24 cellular contexts compared by ENCODE assay signal in genomic region chr2:113098532-113098931, GRCh38. TPM values are rescaled to one million over a fixed set of nuclear protein-coding genes. Genes with fewer than 3 reads are reported as not detected.
DNase-seq lines count a peak whose midpoint lies in the region; ATAC-seq and TF ChIP-seq lines count a peak whose summit lies in the region.
"Had no signal": no experiment of that assay in that cellular context is flagged by ENCODE, and none has a peak within 500 bp of the region (broad histone marks: within the 10 kb centered on the region; RNA-seq: fewer than 3 reads in every experiment).

No MANE protein-coding gene starts in this region.

- no peak for TF ChIP-seq POLR2A in breast epithelium (IDR thresholded peaks at IDR 0.05)

- peaks cover 8% of the 10 kb centered on the region for H3K36me3 Mint-ChIP-seq in activated naive CD4-positive, alpha-beta T cell treated with anti-CD3 and anti-CD28 coated beads, Interleukin-2, amount 10 ng/mL, durations not matched to agents 7 days and 5 days
- H3K36me3 Mint-ChIP-seq in activated CD4-positive, alpha-beta memory T cell treated with anti-CD3 and anti-CD28 coated beads, Interleukin-2, amount 10 ng/mL, durations not matched to agents 7 days and 5 days (ENCODE audit: low read depth) = peaks cover 31% of the 10 kb centered on the region

- peaks cover 27% of the 10 kb centered on the region for H3K4me1 Mint-ChIP-seq in activated naive CD4-positive, alpha-beta T cell treated with anti-CD3 and anti-CD28 coated beads, Interleukin-2, amount 10 ng/mL, durations not matched to agents 7 days and 5 days
- peaks cover 49% of the 10 kb centered on the region for H3K4me1 Mint-ChIP-seq in activated CD4-positive, alpha-beta memory T cell treated with anti-CD3 and anti-CD28 coated beads, Interleukin-2, amount 10 ng/mL, durations not matched to agents 7 days and 5 days
- H3K4me1 Mint-ChIP-seq in stimulated activated naive CD8-positive, alpha-beta T cell treated with anti-CD3 and anti-CD28 coated beads, Interleukin-15, amount 100 ng/mL, for 72 hours = peaks cover 33% of the 10 kb centered on the region
- H3K4me1 Mint-ChIP-seq: H9 had no signal

- CTCF ChIA-PET in activated naive CD4-positive, alpha-beta T cell treated with anti-CD3 and anti-CD28 coated beads, Interleukin-2, amount 10 ng/mL, durations not matched to agents 7 days and 5 days (lab: Charles Lee) = interaction anchor here (0.6 to 1.3 kb wide), 5 partner anchors 8 to 35 kb away, joined by 3 to 5 read pairs (median 3); partner anchors contain the start of gene IL1RN
- CTCF ChIA-PET in activated CD4-positive, alpha-beta memory T cell treated with anti-CD3 and anti-CD28 coated beads, Interleukin-2, amount 10 ng/mL, durations not matched to agents 7 days and 5 days (lab: Charles Lee) = interaction anchor here (1.1 to 1.2 kb wide), 3 partner anchors 37 to 272 kb away, joined by 3 to 5 read pairs (median 4); no protein-coding TSS in a partner anchor

- no peak for DNase-seq in activated naive CD4-positive, alpha-beta T cell treated with anti-CD3 and anti-CD28 coated beads, Interleukin-2, amount 10 ng/mL, durations not matched to agents 7 days and 5 days
- DNase-seq in activated naive CD4-positive, alpha-beta T cell (lab: John Stamatoyannopoulos, UW) = no peak
- DNase-seq in activated CD4-positive, alpha-beta memory T cell treated with anti-CD3 and anti-CD28 coated beads, Interleukin-2, amount 10 ng/mL, durations not matched to agents 7 days and 5 days = no peak
- DNase-seq in epithelial cell of prostate (ENCODE audit: low read depth, low spot score) (no peak), MG63 (no peak), breast epithelium (ENCODE audit: low spot score in 2 of 2) (no peak)
- no peak for DNase-seq in stimulated activated naive CD8-positive, alpha-beta T cell treated with anti-CD3 and anti-CD28 coated beads, Interleukin-15, amount 100 ng/mL, for 72 hours
- DNase-seq: activated B cell treated with CpG ODN at 0.5 μM for 24 hours; CD4-positive, alpha-beta T cell; effector CD4-positive, alpha-beta T cell; gastrocnemius medialis; H9; hippocampal formation; IMR-90; mucosa of descending colon; NCI-H526 treated with DMSO at 0.1 percent for 48 hours; RPMI8226; T1000 had no signal

- no peak overlapping the region for H3K4me3 ChIP-seq in MG63
- H3K4me3 ChIP-seq in breast epithelium = no peak overlapping the region
- H3K4me3 ChIP-seq: esophagus muscularis mucosa, gastrocnemius medialis, mucosa of descending colon, vagina had no signal

- ATAC-seq in stimulated activated naive CD8-positive, alpha-beta T cell treated with anti-CD3 and anti-CD28 coated beads, Interleukin-15, amount 100 ng/mL, for 72 hours = no peak
- ATAC-seq: gastrocnemius medialis, mucosa of descending colon had no signal

- intact Hi-C loops in breast epithelium (cut with DNase I; ENCODE audit: low total_unique reads) = no loop called here

- H3K27ac Mint-ChIP-seq in activated naive CD4-positive, alpha-beta T cell treated with anti-CD3 and anti-CD28 coated beads, Interleukin-2, amount 10 ng/mL, durations not matched to agents 7 days and 5 days = peak overlapping the region; percentile 82
- H3K27ac Mint-ChIP-seq in activated CD4-positive, alpha-beta memory T cell treated with anti-CD3 and anti-CD28 coated beads, Interleukin-2, amount 10 ng/mL, durations not matched to agents 7 days and 5 days = peak overlapping the region; percentile 75
- H3K27ac Mint-ChIP-seq in stimulated activated naive CD8-positive, alpha-beta T cell treated with anti-CD3 and anti-CD28 coated beads, Interleukin-15, amount 100 ng/mL, for 72 hours = peak overlapping the region; percentile 70 to 95
- H3K27ac Mint-ChIP-seq: CD4-positive, alpha-beta T cell; H9; progenitor cell of endocrine pancreas had no signal

- H3K36me3 ChIP-seq in MG63 (no peaks in the 10 kb centered on the region), breast epithelium (no peaks in the 10 kb centered on the region)
- H3K36me3 ChIP-seq: esophagus muscularis mucosa, gastrocnemius medialis, vagina had no signal

- H3K27me3 Mint-ChIP-seq in activated naive CD4-positive, alpha-beta T cell treated with anti-CD3 and anti-CD28 coated beads, Interleukin-2, amount 10 ng/mL, durations not matched to agents 7 days and 5 days = no peaks in the 10 kb centered on the region
- H3K27me3 Mint-ChIP-seq in activated CD4-positive, alpha-beta memory T cell treated with anti-CD3 and anti-CD28 coated beads, Interleukin-2, amount 10 ng/mL, durations not matched to agents 7 days and 5 days = no peaks in the 10 kb centered on the region
- no peaks in the 10 kb centered on the region for H3K27me3 Mint-ChIP-seq in stimulated activated naive CD8-positive, alpha-beta T cell treated with anti-CD3 and anti-CD28 coated beads, Interleukin-15, amount 100 ng/mL, for 72 hours
- H3K27me3 Mint-ChIP-seq: CD4-positive, alpha-beta T cell had no signal

- H3K27ac ChIP-seq in epithelial cell of prostate (peak overlapping the region; percentile 13), breast epithelium (no peak overlapping the region)
- H3K27ac ChIP-seq: esophagus muscularis mucosa, gastrocnemius medialis, vagina had no signal

- peaks cover 27% of the 10 kb centered on the region for H3K9me3 Mint-ChIP-seq in activated naive CD4-positive, alpha-beta T cell treated with anti-CD3 and anti-CD28 coated beads, Interleukin-2, amount 10 ng/mL, durations not matched to agents 7 days and 5 days
- peaks cover 28% of the 10 kb centered on the region for H3K9me3 Mint-ChIP-seq in activated CD4-positive, alpha-beta memory T cell treated with anti-CD3 and anti-CD28 coated beads, Interleukin-2, amount 10 ng/mL, durations not matched to agents 7 days and 5 days
- H3K9me3 Mint-ChIP-seq in stimulated activated naive CD8-positive, alpha-beta T cell treated with anti-CD3 and anti-CD28 coated beads, Interleukin-15, amount 100 ng/mL, for 72 hours = peaks cover 26 to 43% of the 10 kb centered on the region in 2 donors

- H3K27me3 ChIP-seq in MG63 (no peaks in the 10 kb centered on the region), breast epithelium (no peaks in the 10 kb centered on the region)
- H3K27me3 ChIP-seq: esophagus muscularis mucosa, gastrocnemius medialis, vagina had no signal

- H3K4me3 Mint-ChIP-seq in activated naive CD4-positive, alpha-beta T cell treated with anti-CD3 and anti-CD28 coated beads, Interleukin-2, amount 10 ng/mL, durations not matched to agents 7 days and 5 days = peak overlapping the region; percentile 45
- H3K4me3 Mint-ChIP-seq in activated CD4-positive, alpha-beta memory T cell treated with anti-CD3 and anti-CD28 coated beads, Interleukin-2, amount 10 ng/mL, durations not matched to agents 7 days and 5 days = peak overlapping the region; percentile 63
- H3K4me3 Mint-ChIP-seq in stimulated activated naive CD8-positive, alpha-beta T cell treated with anti-CD3 and anti-CD28 coated beads, Interleukin-15, amount 100 ng/mL, for 72 hours = peak overlapping the region in 1 of 2 donors; percentile 58

- no peak for TF ChIP-seq CTCF in breast epithelium (IDR thresholded peaks at IDR 0.05)

- POLR2A ChIA-PET in activated CD4-positive, alpha-beta memory T cell treated with anti-CD3 and anti-CD28 coated beads, Interleukin-2, amount 10 ng/mL, durations not matched to agents 7 days and 5 days (lab: Charles Lee) = interaction anchor here (0.5 to 2.0 kb wide), 4 partner anchors 13 to 83 kb away, joined by 3 to 16 read pairs (median 4); partner anchors contain the start of gene PSD4

- H3K4me1 ChIP-seq in breast epithelium = no peaks in the 10 kb centered on the region
- H3K4me1 ChIP-seq: esophagus muscularis mucosa, gastrocnemius medialis, vagina had no signal

- H3K9me3 ChIP-seq in MG63 = 0 out of 2 replicates have a peak, but pooled peaks cover 3% of the 10 kb centered on the region
- H3K9me3 ChIP-seq in breast epithelium = peaks cover 0 to 4% of the 10 kb centered on the region in 2 donors
- H3K9me3 ChIP-seq: gastrocnemius medialis, vagina had no signal

RNA-seq across cellular contexts. Expression of gene IL1RN, which starts 28.9 kb away (rescaled TPM):
- total RNA-seq in activated CD4-positive, alpha-beta memory T cell treated with anti-CD3 and anti-CD28 coated beads, Interleukin-2, amount 10 ng/mL, durations not matched to agents 7 days and 5 days = 1 to 10 TPM; 2.6 to 3.3 TPM
- 0.86 and 7.1 TPM in 2 replicates for total RNA-seq in MG63 (2014; rRNA removed; shearing (Covaris generic); ENCODE audit: low replicate concordance)
- total RNA-seq in breast epithelium = 1 to 10 TPM in 2 of 3 donors, under 1 TPM in 1; 0.66 to 3.8 (median 1.6) TPM
- total RNA-seq: activated B cell treated with CpG ODN at 0.5 μM for 24 hours, chondrocyte, H9, IMR-90, progenitor cell of endocrine pancreas, temporal lobe had no signal

RNA-seq across cellular contexts. Expression of gene IL1F10, which starts 30.8 kb away (rescaled TPM):
- total RNA-seq in activated CD4-positive, alpha-beta memory T cell treated with anti-CD3 and anti-CD28 coated beads, Interleukin-2, amount 10 ng/mL, durations not matched to agents 7 days and 5 days = not detected
- total RNA-seq in MG63 (2014; rRNA removed; shearing (Covaris generic); ENCODE audit: low replicate concordance) = not detected in 2 replicates
- not detected for total RNA-seq in breast epithelium
- total RNA-seq: activated B cell treated with CpG ODN at 0.5 μM for 24 hours; CD4-positive, alpha-beta T cell; chondrocyte; esophagus muscularis mucosa; gastrocnemius medialis; H9; IMR-90; liver; mucosa of descending colon; progenitor cell of endocrine pancreas; temporal lobe; vagina had no signal

RNA-seq across cellular contexts. Expression of gene IL36RN, which starts 39.5 kb away (rescaled TPM):
- total RNA-seq in activated CD4-positive, alpha-beta memory T cell treated with anti-CD3 and anti-CD28 coated beads, Interleukin-2, amount 10 ng/mL, durations not matched to agents 7 days and 5 days = not detected
- not detected in 2 replicates for total RNA-seq in MG63 (2014; rRNA removed; shearing (Covaris generic); ENCODE audit: low replicate concordance)
- not detected for total RNA-seq in breast epithelium
- total RNA-seq: activated B cell treated with CpG ODN at 0.5 μM for 24 hours; CD4-positive, alpha-beta T cell; chondrocyte; esophagus muscularis mucosa; gastrocnemius medialis; H9; IMR-90; liver; mucosa of descending colon; progenitor cell of endocrine pancreas; temporal lobe had no signal

RNA-seq across cellular contexts. Expression of gene IL36B, which starts 45.9 kb away (rescaled TPM):
- total RNA-seq in activated CD4-positive, alpha-beta memory T cell treated with anti-CD3 and anti-CD28 coated beads, Interleukin-2, amount 10 ng/mL, durations not matched to agents 7 days and 5 days = not detected
- not detected in 2 replicates for total RNA-seq in MG63 (2014; rRNA removed; shearing (Covaris generic); ENCODE audit: low replicate concordance)
- total RNA-seq in breast epithelium = not detected
- total RNA-seq: activated B cell treated with CpG ODN at 0.5 μM for 24 hours; CD4-positive, alpha-beta T cell; chondrocyte; esophagus muscularis mucosa; gastrocnemius medialis; H9; IMR-90; liver; mucosa of descending colon; progenitor cell of endocrine pancreas; temporal lobe; vagina had no signal
